ENCODE assay signal across 20 cellular contexts in genomic region chr5:155189476-155189875, GRCh38.
DNase-seq lines count a peak whose midpoint lies in the region; ATAC-seq and TF ChIP-seq lines count a peak whose summit lies in the region.
"Had no signal": no experiment of that assay in that cellular context is flagged by ENCODE, and none has a peak within 500 bp of the region (broad histone marks: within the 10 kb centered on the region; RNA-seq: fewer than 3 reads in every experiment).

No MANE protein-coding gene starts in this region.

- no peaks in the 10 kb centered on the region for H3K27me3 ChIP-seq in endodermal cell (ENCODE audit: control insufficient read depth, insufficient read depth, low read length, poor library complexity, severe bottlenecking)

- H3K9me3 ChIP-seq in endodermal cell (ENCODE audit: control insufficient read depth, low read length) (no peaks in the 10 kb centered on the region), mesodermal cell (ENCODE audit: control insufficient read depth, low read length) (no peaks in the 10 kb centered on the region)

- H3K4me1 Mint-ChIP-seq in Calu3 (ENCODE audit: low read depth, unreplicated experiment) (peaks cover 9% of the 10 kb centered on the region), endodermal cell (peaks cover 10% of the 10 kb centered on the region)

- H3K27ac Mint-ChIP-seq in Calu3 (ENCODE audit: unreplicated experiment): peak overlapping the region; percentile 10
- H3K27ac Mint-ChIP-seq in endodermal cell: no peak overlapping the region
- H3K27ac Mint-ChIP-seq: HFFc6 had no signal

- DNase-seq in Calu3 (no peak), HT1080 (ENCODE audit: low read depth) (peak; percentile 5), endodermal cell (peak; percentile 66), posterior vena cava (ENCODE audit: low spot score) (no peak), glomerular visceral epithelial cell (ENCODE audit: extremely low spot score) (no peak)
- DNase-seq: 8988T, GDM1, HFFc6, NCI-H1092, NCI-H1417 treated with DMSO at 0.1 percent for 48 hours, NCI-H1694 treated with DMSO at 0.1 percent for 48 hours, NCI-H2227 treated with DMSO at 0.1 percent for 48 hours, NCI-H526 treated with DMSO at 0.1 percent for 48 hours, SHP77 had no signal

- TF ChIP-seq CTCF in Calu3 (IDR thresholded peaks at IDR 0.05; ENCODE audit: unreplicated experiment) (no peak), endodermal cell (conservative IDR thresholded peaks at IDR 0.05) (no peak)

- H3K4me3 Mint-ChIP-seq in Calu3 (ENCODE audit: low read depth, unreplicated experiment) (no peak overlapping the region), endodermal cell (no peak overlapping the region)
- H3K4me3 Mint-ChIP-seq: HFFc6 had no signal

- H3K36me3 ChIP-seq in endodermal cell (ENCODE audit: control insufficient read depth, insufficient read depth, low read length) (no peaks in the 10 kb centered on the region), mesodermal cell (ENCODE audit: control insufficient read depth, insufficient read depth, low read length) (no peaks in the 10 kb centered on the region)

- ATAC-seq in HG03045 (IDR thresholded peaks at IDR 0.05; ENCODE audit: unreplicated experiment) (no peak), GM18873 (IDR thresholded peaks at IDR 0.05; ENCODE audit: low FRiP score, unreplicated experiment) (no peak)
- ATAC-seq: Panc1 had no signal

- H3K4me1 ChIP-seq in endodermal cell (ENCODE audit: control insufficient read depth, insufficient read depth, low read length) (no peaks in the 10 kb centered on the region), mesodermal cell (ENCODE audit: control insufficient read depth, insufficient read depth, low read length, poor library complexity, severe bottlenecking) (no peaks in the 10 kb centered on the region)

- H3K4me3 ChIP-seq in endodermal cell (ENCODE audit: low read length) (no peak overlapping the region), mesodermal cell (ENCODE audit: extremely low read depth, insufficient read depth, low read length, poor library complexity, severe bottlenecking) (no peak overlapping the region)
- H3K4me3 ChIP-seq: GM12878 had no signal

- H3K36me3 Mint-ChIP-seq in Calu3 (ENCODE audit: insufficient read depth, unreplicated experiment) (no peaks in the 10 kb centered on the region), endodermal cell (ENCODE audit: low read depth) (no peaks in the 10 kb centered on the region)

- H3K27ac ChIP-seq in endodermal cell (ENCODE audit: low read depth, low read length): no peak overlapping the region
- H3K27ac ChIP-seq in mesodermal cell (ENCODE audit: low read depth, low read length, severe bottlenecking): peak overlapping the region; percentile 33
- H3K27ac ChIP-seq: RWPE1 had no signal

- BruUV-seq in Calu3 (replicated peaks; lab: Mats Ljungman, UMichigan): no TSS peak

- H3K9me3 Mint-ChIP-seq in Calu3 (ENCODE audit: low read depth, unreplicated experiment) (peaks cover 20% of the 10 kb centered on the region), endodermal cell (no peaks in the 10 kb centered on the region)

- CTCF ChIA-PET in Calu3 (lab: Charles Lee): no interaction called here

- WGBS in endodermal cell (ENCODE audit: insufficient coverage in 1 of 2, insufficient read length in 1 of 2), 2 experiments: 67 to 79% methylated on average over 5 of the region's 5 CpGs
- 47 to 62% methylated on average over 4 to 5 of the region's 5 CpGs for WGBS in mesodermal cell (ENCODE audit: insufficient coverage in 2 of 2), 2 experiments

- intact Hi-C loops in Calu3 (cut with micrococcal nuclease; ENCODE audit: unreplicated experiment): no loop called here
- intact Hi-C loops in posterior vena cava (cut with DNase I): no loop called here

- H3K9ac ChIP-seq in endodermal cell (ENCODE audit: extremely low read depth, low read length, poor library complexity, severe bottlenecking): no peak overlapping the region

- H3K27me3 Mint-ChIP-seq in Calu3 (ENCODE audit: unreplicated experiment) (no peaks in the 10 kb centered on the region), endodermal cell (ENCODE audit: insufficient read depth) (no peaks in the 10 kb centered on the region)

Comparison
In these comparisons a context has a peak if more than half of its experiments do, and no peak if none do; other contexts are left out.
1. DNase-seq: peak in HT1080 (single experiment) and endodermal cell (single experiment); none in Calu3 (single experiment), posterior vena cava (single experiment) and glomerular visceral epithelial cell (single experiment).